Comparison of ENCODE assay signal across 11 cellular contexts in the genomic region with DNA sequence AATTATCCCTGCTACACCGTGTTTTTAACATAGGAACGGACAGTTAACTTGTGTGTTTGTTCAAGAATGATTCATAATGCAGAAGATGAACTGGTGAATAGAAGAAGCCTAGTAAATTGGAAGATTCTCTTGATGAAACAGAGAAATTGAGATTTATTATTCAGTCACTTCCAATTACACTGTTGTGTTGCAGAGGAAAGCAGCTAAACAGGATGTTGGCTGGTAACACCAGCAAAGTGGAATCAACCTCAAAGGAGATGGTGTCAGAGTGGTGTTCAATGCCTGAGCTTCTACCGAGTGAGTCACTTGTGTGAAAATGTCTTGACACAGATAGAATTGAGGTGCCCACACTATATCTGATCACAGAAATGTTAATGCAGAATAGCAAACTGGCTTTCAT.
DNase-seq lines count a peak whose midpoint lies in the region; ATAC-seq and TF ChIP-seq lines count a peak whose summit lies in the region.
"Had no signal": no experiment of that assay in that cellular context is flagged by ENCODE, and none has a peak within 500 bp of the region (broad histone marks: within the 10 kb centered on the region; RNA-seq: fewer than 3 reads in every experiment).

No MANE protein-coding gene starts in this region.

- H3K4me2 ChIP-seq in DND-41 (ENCODE audit: insufficient read depth, low read length) = no peak overlapping the region

- no peak for TF ChIP-seq CTCF in DND-41 (IDR thresholded peaks at IDR 0.05; ENCODE audit: borderline replicate concordance, extremely low read depth, low read length, poor library complexity, severe bottlenecking)

- peak; percentile 96 for ATAC-seq in DND-41 (ENCODE audit: insufficient read depth, low read depth)
- peak; percentile 91 for ATAC-seq in naive thymus-derived CD4-positive, alpha-beta T cell
- no peak for ATAC-seq in GM21390 (IDR thresholded peaks at IDR 0.05; ENCODE audit: unreplicated experiment)

- no peaks in the 10 kb centered on the region for H3K9me3 ChIP-seq in DND-41 (ENCODE audit: insufficient read depth, low read length, severe bottlenecking)
- no peaks in the 10 kb centered on the region for H3K9me3 ChIP-seq in naive thymus-derived CD4-positive, alpha-beta T cell (ENCODE audit: control insufficient read depth in 2 of 3, low read length in 3 of 3)
- H3K9me3 ChIP-seq: BE2C had no signal

- CTCF ChIA-PET in naive thymus-derived CD4-positive, alpha-beta T cell (lab: Charles Lee) = no interaction called here
- CTCF ChIA-PET in HEK293T (lab: Yijun Ruan, JAX) = no interaction called here

- no peaks in the 10 kb centered on the region for H3K27me3 Mint-ChIP-seq in naive thymus-derived CD4-positive, alpha-beta T cell

- H4K20me1 ChIP-seq in DND-41 (ENCODE audit: insufficient read depth, low read length) = no peaks in the 10 kb centered on the region

- H3K4me3 Mint-ChIP-seq in naive thymus-derived CD4-positive, alpha-beta T cell = peak overlapping the region in 1 of 10 donors; percentile 21

- H3K79me2 ChIP-seq in DND-41 (ENCODE audit: insufficient read depth, low read length) = no peaks in the 10 kb centered on the region

- no peaks in the 10 kb centered on the region for H3K9me3 Mint-ChIP-seq in naive thymus-derived CD4-positive, alpha-beta T cell

- peaks cover 0 to 14% (median 4%) of the 10 kb centered on the region in 5 donors for H3K36me3 Mint-ChIP-seq in naive thymus-derived CD4-positive, alpha-beta T cell

- no peak overlapping the region for H3K4me3 ChIP-seq in DND-41 (ENCODE audit: low read depth in 1 of 2, low read length in 2 of 2)
- no peak overlapping the region for H3K4me3 ChIP-seq in naive thymus-derived CD4-positive, alpha-beta T cell (ENCODE audit: low read length)
- H3K4me3 ChIP-seq: coronary artery had no signal

- H2AFZ ChIP-seq in DND-41 (ENCODE audit: low read depth, low read length) = no peak overlapping the region

- H3K27ac Mint-ChIP-seq in naive thymus-derived CD4-positive, alpha-beta T cell = peak overlapping the region in 1 of 9 donors; percentile 25

- no peaks in the 10 kb centered on the region for H3K36me3 ChIP-seq in DND-41 (ENCODE audit: insufficient read depth, low read length)
- no peaks in the 10 kb centered on the region for H3K36me3 ChIP-seq in naive thymus-derived CD4-positive, alpha-beta T cell (ENCODE audit: control insufficient read depth in 2 of 3, insufficient read depth in 3 of 3, low read length in 3 of 3)
- H3K36me3 ChIP-seq: BE2C had no signal

- H3K4me1 Mint-ChIP-seq in naive thymus-derived CD4-positive, alpha-beta T cell = peaks cover 4 to 19% (median 12%) of the 10 kb centered on the region in 7 donors

- peaks cover 4% of the 10 kb centered on the region for H3K4me1 ChIP-seq in DND-41 (ENCODE audit: insufficient read depth, low read length)
- H3K4me1 ChIP-seq in naive thymus-derived CD4-positive, alpha-beta T cell (ENCODE audit: control insufficient read depth in 2 of 2, insufficient read depth in 2 of 2, low read length in 2 of 2) = peaks cover 0 to 33% of the 10 kb centered on the region in 2 donors
- H3K4me1 ChIP-seq: BE2C had no signal

- H3K27me3 ChIP-seq in DND-41 (ENCODE audit: insufficient read depth, low read length, poor library complexity) = no peaks in the 10 kb centered on the region
- no peaks in the 10 kb centered on the region for H3K27me3 ChIP-seq in naive thymus-derived CD4-positive, alpha-beta T cell (ENCODE audit: control insufficient read depth in 2 of 2, insufficient read depth in 2 of 2, low read length in 2 of 2)
- H3K27me3 ChIP-seq: BE2C had no signal

- intact Hi-C loops in naive thymus-derived CD4-positive, alpha-beta T cell (cut with micrococcal nuclease) = no loop called here

- POLR2A ChIA-PET in naive thymus-derived CD4-positive, alpha-beta T cell (lab: Charles Lee) = no interaction called here
- POLR2A ChIA-PET in HEK293T (lab: Yijun Ruan, JAX) = no interaction called here

- no peak overlapping the region for H3K9ac ChIP-seq in DND-41 (ENCODE audit: low read depth, low read length)

- peak; percentile 6 for DNase-seq in A172 (ENCODE audit: low spot score)
- peak; percentile 33 for DNase-seq in DND-41
- DNase-seq in activated T-helper 1 cell treated with Interleukin-2 at 50 U/mL for 16 hours (ENCODE audit: low read depth) = peak; percentile 0
- DNase-seq in naive thymus-derived CD4-positive, alpha-beta T cell = peak in 4 of 9 donors; percentile 7 to 22 (median 10)
- no peak for DNase-seq in hypothalamus (lab: John Stamatoyannopoulos, UW)
- no peak for DNase-seq in SW 1271 (lab: John Stamatoyannopoulos, UW)
- DNase-seq in HEK293T (ENCODE audit: extremely low spot score) = no peak
- DNase-seq: BE2C, NCI-H2029 had no signal

- no peak overlapping the region for H3K27ac ChIP-seq in DND-41 (ENCODE audit: low read length)
- H3K27ac ChIP-seq in naive thymus-derived CD4-positive, alpha-beta T cell (ENCODE audit: low read depth, low read length) = no peak overlapping the region
- H3K27ac ChIP-seq: coronary artery had no signal

TF ChIP-seq in HEK293T, 16 proteins besides CTCF, POLR2A, EP300 and RAD21:
- TF ChIP-seq HDGF (IDR thresholded peaks at IDR 0.05; ENCODE audit: borderline replicate concordance) (no peak), ELF4 (IDR thresholded peaks at IDR 0.05) (no peak), LEF1 (IDR thresholded peaks at IDR 0.05; ENCODE audit: borderline replicate concordance) (no peak)
TF ChIP-seq in HEK293T: peak in this region for 0.

Comparison
In these comparisons a context has a peak if more than half of its experiments do, and no peak if none do; other contexts are left out.
1. DNase-seq: peak in A172 (single experiment), DND-41 (single experiment) and activated T-helper 1 cell treated with Interleukin-2 at 50 U/mL for 16 hours (single experiment); none in hypothalamus (0 of 51), SW 1271 (0 of 2) and HEK293T (single experiment).